In the genomic region with DNA sequence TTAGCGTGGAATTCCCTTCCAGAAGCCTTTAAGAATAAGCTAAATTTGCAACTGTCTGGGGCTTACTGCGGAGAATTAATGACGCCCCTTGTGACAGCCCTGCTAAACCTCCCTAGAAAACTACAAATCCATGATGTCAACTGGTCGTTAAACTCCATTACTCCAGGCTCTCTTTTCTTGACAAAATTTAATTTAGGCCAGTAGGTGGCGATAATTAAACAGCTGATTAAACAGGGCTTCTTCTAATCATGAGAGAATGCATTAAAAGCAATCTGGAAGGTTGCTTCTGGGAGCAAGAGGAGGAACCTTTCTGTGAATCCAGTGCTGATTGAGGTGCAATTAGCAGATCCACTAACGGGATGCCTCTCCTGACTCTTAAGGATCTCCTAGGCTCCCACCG, we compare ENCODE assay signal across 10 cellular contexts. TPM values are rescaled to one million over a fixed set of nuclear protein-coding genes. Genes with fewer than 3 reads are reported as not detected.
A peak's percentile ranks its signal among the peaks of the same experiment; 100 is the strongest.
DNase-seq lines count a peak whose midpoint lies in the region; ATAC-seq and TF ChIP-seq lines count a peak whose summit lies in the region.
"Had no signal": no experiment of that assay in that cellular context is flagged by ENCODE, and none has a peak within 500 bp of the region (broad histone marks: within the 10 kb centered on the region; RNA-seq: fewer than 3 reads in every experiment).

No MANE protein-coding gene starts in this region.

- H3K4me1 ChIP-seq in fibroblast of lung (ENCODE audit: control insufficient read depth, extremely low read depth, insufficient read depth, low read length) = no peaks in the 10 kb centered on the region
- H3K4me1 ChIP-seq: SJCRH30 had no signal

- DNase-seq in DMS53 (lab: John Stamatoyannopoulos, UW) (peak; percentile 77), SHP77 (lab: John Stamatoyannopoulos, UW) (peak; percentile 31 to 61), fibroblast of lung (ENCODE audit: low read depth in 2 of 2) (peak; percentile 27 to 63), osteocyte (ENCODE audit: extremely low spot score, unreplicated experiment) (no peak)
- no peak for DNase-seq in activated naive CD4-positive, alpha-beta T cell treated with Interleukin-2 at 50 U/mL for 16 hours
- DNase-seq: left cardiac atrium had no signal

- no peaks in the 10 kb centered on the region for H4K20me1 ChIP-seq in fibroblast of lung (ENCODE audit: control insufficient read depth, extremely low read depth, insufficient read depth, low read length)

- no peak overlapping the region for H3K9ac ChIP-seq in fibroblast of lung (ENCODE audit: insufficient read depth, low read length)

- H3K4me1 Mint-ChIP-seq in osteocyte (ENCODE audit: unreplicated experiment) = no peaks in the 10 kb centered on the region

- H3K4me3 Mint-ChIP-seq in osteocyte (ENCODE audit: unreplicated experiment) = no peak overlapping the region

- peaks cover 29% of the 10 kb centered on the region for H3K27me3 Mint-ChIP-seq in osteocyte (ENCODE audit: unreplicated experiment)

- H3K27ac Mint-ChIP-seq in osteocyte (ENCODE audit: unreplicated experiment) = no peak overlapping the region

- no peaks in the 10 kb centered on the region for H3K36me3 Mint-ChIP-seq in osteocyte (ENCODE audit: unreplicated experiment)

- no peaks in the 10 kb centered on the region for H3K36me3 ChIP-seq in fibroblast of lung (ENCODE audit: control insufficient read depth, insufficient read depth, low read length)
- H3K36me3 ChIP-seq: SJCRH30 had no signal

- no peak overlapping the region for H3K27ac ChIP-seq in fibroblast of lung (ENCODE audit: insufficient read depth, low read length)
- H3K27ac ChIP-seq: SJCRH30 had no signal

- H2AFZ ChIP-seq in fibroblast of lung (ENCODE audit: low read length) = no peak overlapping the region

- no peaks in the 10 kb centered on the region for H3K9me3 ChIP-seq in fibroblast of lung (ENCODE audit: control insufficient read depth, insufficient read depth, low read depth, low read length)
- H3K9me3 ChIP-seq: SJCRH30 had no signal

- no peak overlapping the region for H3K4me2 ChIP-seq in fibroblast of lung (ENCODE audit: extremely low read depth, insufficient read depth, low read length)

- H3K9me3 Mint-ChIP-seq in osteocyte (ENCODE audit: unreplicated experiment) = no peaks in the 10 kb centered on the region

- H3K79me2 ChIP-seq in fibroblast of lung (ENCODE audit: control insufficient read depth, insufficient read depth, low read length) = no peaks in the 10 kb centered on the region

- peak; percentile 57 for TF ChIP-seq CTCF in LNCAP (IDR thresholded peaks at IDR 0.05)
- peak; percentile 39 to 46 for TF ChIP-seq CTCF in fibroblast of lung (conservative IDR thresholded peaks at IDR 0.05 in 1 of 2, IDR thresholded peaks at IDR 0.05 in 1 of 2; ENCODE audit: low read depth in 1 of 2, low read length in 2 of 2)
- TF ChIP-seq CTCF in osteocyte (IDR thresholded peaks at IDR 0.05) = peak; percentile 66

- ATAC-seq in HG02981 (IDR thresholded peaks at IDR 0.05; ENCODE audit: unreplicated experiment) = no peak
- no peak for ATAC-seq in GM18519 (IDR thresholded peaks at IDR 0.05; ENCODE audit: low FRiP score, unreplicated experiment)

- no peak overlapping the region for H3K4me3 ChIP-seq in fibroblast of lung (replicated peaks in 1 of 4; ENCODE audit: control extremely low read depth in 1 of 4, insufficient read depth in 1 of 4, low read depth in 3 of 4, low read length in 4 of 4)
- H3K4me3 ChIP-seq: SJCRH30 had no signal

- H3K27me3 ChIP-seq in fibroblast of lung (ENCODE audit: control insufficient read depth, insufficient read depth, low read length) = peaks cover 8% of the 10 kb centered on the region
- H3K27me3 ChIP-seq: SJCRH30 had no signal

RNA-seq across cellular contexts. Expression of gene NLRP1, which starts 8.1 kb away (rescaled TPM):
- total RNA-seq in fibroblast of lung = 11.8 and 22.1 TPM in 2 replicates
- polyA plus RNA-seq in fibroblast of lung = 23.1 and 35.1 TPM in 2 replicates
- polyA plus RNA-seq in fibroblast of lung (2012) = 35.9 and 61.2 TPM in 2 replicates
- polyA minus RNA-seq in fibroblast of lung (ENCODE audit: low replicate concordance) = 31.1 and 31.2 TPM in 2 replicates
- 27.1 and 27.6 TPM in 2 replicates for total RNA-seq in osteocyte

Comparison
In these comparisons a context has a peak if more than half of its experiments do, and no peak if none do; other contexts are left out.
1. DNase-seq: peak in DMS53 (single experiment), SHP77 (2 of 2) and fibroblast of lung (2 of 2); none in osteocyte (single experiment) and activated naive CD4-positive, alpha-beta T cell treated with Interleukin-2 at 50 U/mL for 16 hours (single experiment).
2. Peak in every context shown above with its lines, with median percentiles within 50 percentile points of each other: CTCF ChIP-seq.